ENCODE assay signal across 8 cellular contexts in genomic region chr22:42270178-42270511, GRCh38. TPM values are rescaled to one million over a fixed set of nuclear protein-coding genes. Genes with fewer than 3 reads are reported as not detected.
DNase-seq lines count a peak whose midpoint lies in the region; ATAC-seq and TF ChIP-seq lines count a peak whose summit lies in the region.

No MANE protein-coding gene starts in this region.

- H3K4me1 ChIP-seq in BLaER1 = peaks cover 37% of the 10 kb centered on the region
- peaks cover 5 to 9% of the 10 kb centered on the region in 2 experiments for H3K4me1 ChIP-seq in trophoblast cell (ENCODE audit: control insufficient read depth in 1 of 2, insufficient read depth in 2 of 2, low read length in 2 of 2)

- peak overlapping the region; percentile 76 for H2AFZ ChIP-seq in trophoblast cell (ENCODE audit: insufficient read depth, low read length, poor library complexity)

- H3K23ac ChIP-seq in trophoblast cell (ENCODE audit: low read length) = no peak overlapping the region

- H3K36me3 Mint-ChIP-seq in activated CD8-positive, alpha-beta T cell treated with anti-CD3 and anti-CD28 coated beads, Interleukin-2, amount 10 ng/mL, durations not matched to agents 7 days and 5 days (ENCODE audit: low read depth) = peaks cover 16% of the 10 kb centered on the region
- no peaks in the 10 kb centered on the region for H3K36me3 Mint-ChIP-seq in glutamatergic neuron (ENCODE audit: unreplicated experiment)

- H3K27me3 Mint-ChIP-seq in activated CD8-positive, alpha-beta T cell treated with anti-CD3 and anti-CD28 coated beads, Interleukin-2, amount 10 ng/mL, durations not matched to agents 7 days and 5 days (ENCODE audit: low read depth) = no peaks in the 10 kb centered on the region
- peaks cover 9% of the 10 kb centered on the region for H3K27me3 Mint-ChIP-seq in glutamatergic neuron (ENCODE audit: unreplicated experiment)

- H3K4me3 ChIP-seq in BLaER1 (peak overlapping the region; percentile 99), trophoblast cell (ENCODE audit: low read depth, low read length) (peak overlapping the region; percentile 91)

- H2BK120ac ChIP-seq in trophoblast cell (ENCODE audit: insufficient read depth, low read length, poor library complexity) = peak overlapping the region; percentile 91

- DNase-seq in activated CD8-positive, alpha-beta T cell treated with anti-CD3 and anti-CD28 coated beads, Interleukin-2, amount 10 ng/mL, durations not matched to agents 7 days and 5 days = no peak
- DNase-seq in glutamatergic neuron = peak; percentile 35
- peak in 1 of 2 donors; percentile 33 for DNase-seq in trophoblast cell
- no peak for DNase-seq in GM10248 (ENCODE audit: extremely low spot score)
- DNase-seq in NCI-H1694 treated with DMSO at 0.1 percent for 48 hours (lab: John Stamatoyannopoulos, UW) = no peak

- H3K36me3 ChIP-seq in BLaER1 (peaks cover 17% of the 10 kb centered on the region; the same call in 1 of the 2 replicates), trophoblast cell (ENCODE audit: control insufficient read depth in 1 of 2, insufficient read depth in 2 of 2, low read length in 2 of 2) (no peaks in the 10 kb centered on the region)

- H4K20me1 ChIP-seq in BLaER1 = peaks cover 49% of the 10 kb centered on the region

- H4K12ac ChIP-seq in trophoblast cell (ENCODE audit: low read depth, low read length) = peak overlapping the region; percentile 86

- peaks cover 30% of the 10 kb centered on the region for H3K4me1 Mint-ChIP-seq in activated CD8-positive, alpha-beta T cell treated with anti-CD3 and anti-CD28 coated beads, Interleukin-2, amount 10 ng/mL, durations not matched to agents 7 days and 5 days (ENCODE audit: low read depth)
- H3K4me1 Mint-ChIP-seq in glutamatergic neuron (ENCODE audit: low read depth, unreplicated experiment) = peaks cover 33% of the 10 kb centered on the region

- no peaks in the 10 kb centered on the region for H3K9me3 Mint-ChIP-seq in activated CD8-positive, alpha-beta T cell treated with anti-CD3 and anti-CD28 coated beads, Interleukin-2, amount 10 ng/mL, durations not matched to agents 7 days and 5 days (ENCODE audit: insufficient read depth)
- H3K9me3 Mint-ChIP-seq in glutamatergic neuron (ENCODE audit: unreplicated experiment) = peaks cover 12% of the 10 kb centered on the region

- POLR2A ChIA-PET in activated CD8-positive, alpha-beta T cell treated with anti-CD3 and anti-CD28 coated beads, Interleukin-2, amount 10 ng/mL, durations not matched to agents 7 days and 5 days (lab: Charles Lee) = no interaction called here
- POLR2A ChIA-PET in GM10248 (lab: Yijun Ruan, JAX) = no interaction called here

- H2BK5ac ChIP-seq in trophoblast cell (ENCODE audit: low read depth, low read length, poor library complexity) = peak overlapping the region; percentile 93

- peak overlapping the region; percentile 91 for H4K91ac ChIP-seq in trophoblast cell (ENCODE audit: low read depth, low read length)

- TF ChIP-seq CTCF in glutamatergic neuron (IDR thresholded peaks at IDR 0.05; ENCODE audit: partially characterized antibody, unreplicated experiment) (no peak), GM10248 (IDR thresholded peaks at IDR 0.05; ENCODE audit: control extremely low read depth, extremely low read depth, low read depth, missing control alignments) (no peak)

- H3K9ac ChIP-seq in BLaER1 (peak overlapping the region; percentile 95), trophoblast cell (ENCODE audit: low read length) (peak overlapping the region; percentile 83)

- peak; percentile 50 for ATAC-seq in GM19455 (IDR thresholded peaks at IDR 0.05; ENCODE audit: unreplicated experiment)
- peak; percentile 24 for ATAC-seq in HG03571 (IDR thresholded peaks at IDR 0.05; ENCODE audit: unreplicated experiment)
- ATAC-seq in activated CD8-positive, alpha-beta T cell treated with anti-CD3 and anti-CD28 coated beads, Interleukin-2, amount 10 ng/mL, durations not matched to agents 7 days and 5 days = peak; percentile 51

- peak overlapping the region; percentile 92 for H3K27ac ChIP-seq in BLaER1
- H3K27ac ChIP-seq in trophoblast cell (ENCODE audit: low read depth, low read length) = peak overlapping the region; percentile 88

- H3K14ac ChIP-seq in trophoblast cell (ENCODE audit: low read length) = peak overlapping the region; percentile 95

- H3K18ac ChIP-seq in trophoblast cell (ENCODE audit: low read length) = peak overlapping the region; percentile 98

- peak overlapping the region; percentile 85 for H3K4me3 Mint-ChIP-seq in activated CD8-positive, alpha-beta T cell treated with anti-CD3 and anti-CD28 coated beads, Interleukin-2, amount 10 ng/mL, durations not matched to agents 7 days and 5 days
- H3K4me3 Mint-ChIP-seq in glutamatergic neuron (ENCODE audit: unreplicated experiment) = peak overlapping the region; percentile 30

- H3K9me3 ChIP-seq in BLaER1 (no peaks in the 10 kb centered on the region), trophoblast cell (ENCODE audit: insufficient read depth, low read depth, low read length) (no peaks in the 10 kb centered on the region)

- H3K4me2 ChIP-seq in BLaER1 (peak overlapping the region; percentile 88), trophoblast cell (ENCODE audit: low read length) (peak overlapping the region; percentile 97)

- H3K79me1 ChIP-seq in trophoblast cell (ENCODE audit: low read length) = peaks cover 12% of the 10 kb centered on the region

- peak overlapping the region; percentile 32 for H4K8ac ChIP-seq in trophoblast cell (ENCODE audit: low read depth, low read length)

- peak overlapping the region; percentile 95 for H2AK5ac ChIP-seq in trophoblast cell (ENCODE audit: low read length)

- CTCF ChIA-PET in activated CD8-positive, alpha-beta T cell treated with anti-CD3 and anti-CD28 coated beads, Interleukin-2, amount 10 ng/mL, durations not matched to agents 7 days and 5 days (lab: Charles Lee) = no interaction called here
- CTCF ChIA-PET in GM10248 (lab: Yijun Ruan, JAX) = interaction anchor here (1.5 kb wide), 1 partner anchor 18 kb away, joined by 3 read pairs; no protein-coding TSS in a partner anchor

- H3K27ac Mint-ChIP-seq in activated CD8-positive, alpha-beta T cell treated with anti-CD3 and anti-CD28 coated beads, Interleukin-2, amount 10 ng/mL, durations not matched to agents 7 days and 5 days = peak overlapping the region; percentile 82
- no peak overlapping the region for H3K27ac Mint-ChIP-seq in glutamatergic neuron (ENCODE audit: unreplicated experiment)

- H3K27me3 ChIP-seq in BLaER1 (no peaks in the 10 kb centered on the region), trophoblast cell (ENCODE audit: insufficient read depth, low read length) (no peaks in the 10 kb centered on the region)

- H3K4ac ChIP-seq in trophoblast cell (ENCODE audit: low read depth, low read length) = peak overlapping the region; percentile 94

- H3K79me2 ChIP-seq in trophoblast cell (ENCODE audit: control insufficient read depth, insufficient read depth, low read length, poor library complexity) = peaks cover 12% of the 10 kb centered on the region

- no CpG with 5 or more reads among the region's 37 CpGs for WGBS in trophoblast cell (ENCODE audit: extremely low coverage, insufficient coverage, insufficient read length)

- peak overlapping the region; percentile 85 for H2BK12ac ChIP-seq in trophoblast cell (ENCODE audit: low read length)

RNA-seq across cellular contexts. Expression of gene TCF20, which starts 0.3 kb away (rescaled TPM):
- total RNA-seq in activated CD8-positive, alpha-beta T cell treated with anti-CD3 and anti-CD28 coated beads, Interleukin-2, amount 10 ng/mL, durations not matched to agents 7 days and 5 days = 10 to 100 TPM; 75.9 to 80.5 TPM
- total RNA-seq in glutamatergic neuron (ENCODE audit: unreplicated experiment) = 112 TPM
- polyA plus RNA-seq in trophoblast cell (2013) = 13.8 and 14.7 TPM in 2 replicates
